Comparison of ENCODE assay signal across 20 cellular contexts in the genomic region with DNA sequence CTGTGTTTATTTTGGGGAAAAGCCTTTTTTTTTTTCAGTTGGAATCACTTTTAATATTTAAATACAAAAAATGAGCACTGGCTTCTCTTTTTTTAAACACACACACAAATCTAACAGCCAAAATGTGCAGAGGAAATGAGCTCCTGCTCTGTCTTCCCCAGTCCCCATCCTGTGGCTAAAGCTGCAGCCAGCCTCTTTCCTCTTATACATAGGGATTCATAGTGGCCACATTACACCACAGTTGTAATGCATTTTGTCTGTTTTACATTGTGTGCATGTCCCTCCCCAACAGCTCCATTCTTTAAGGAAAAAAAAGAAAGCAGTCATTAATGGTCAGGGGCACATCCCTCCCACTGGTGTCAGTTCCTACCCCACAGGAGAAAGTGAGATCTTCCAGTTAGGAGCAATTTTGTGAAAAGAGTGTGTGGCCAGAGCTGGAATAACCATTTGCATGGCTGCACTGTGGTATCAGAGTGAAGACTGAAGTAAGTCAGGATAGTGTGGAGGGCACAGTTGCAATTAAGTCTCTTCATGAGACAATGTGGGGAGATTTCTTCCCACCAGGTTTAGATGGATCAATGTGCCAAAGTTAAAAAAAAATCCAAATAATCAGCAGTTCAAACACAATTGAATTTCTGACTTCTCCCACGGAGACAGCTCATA.
DNase-seq lines count a peak whose midpoint lies in the region; ATAC-seq, FAIRE-seq and TF ChIP-seq lines count a peak whose summit lies in the region.
"Had no signal": no experiment of that assay in that cellular context is flagged by ENCODE, and none has a peak within 500 bp of the region (broad histone marks: within the 10 kb centered on the region; RNA-seq: fewer than 3 reads in every experiment).

No MANE protein-coding gene starts in this region.

- H3K4me1 Mint-ChIP-seq in endodermal cell (peaks cover 6% of the 10 kb centered on the region), nephron progenitor cell (peaks cover 24% of the 10 kb centered on the region)
- H3K4me1 Mint-ChIP-seq in activated naive CD8-positive, alpha-beta T cell treated with anti-CD3 and anti-CD28 coated beads, Interleukin-2, amount 50 U/mL, for 24 hours, result peaks cover 6% of the 10 kb centered on the region

- DNase-seq in HTR-8/SVneo (ENCODE audit: insufficient read length, low spot score), result no peak
- peak; percentile 34 for DNase-seq in NCI-H69 (lab: John Stamatoyannopoulos, UW)
- no peak for DNase-seq in endodermal cell
- DNase-seq in nephron progenitor cell, result no peak
- no peak for DNase-seq in activated naive CD8-positive, alpha-beta T cell treated with anti-CD3 and anti-CD28 coated beads, Interleukin-2, amount 50 U/mL, for 24 hours
- no peak for DNase-seq in NCI-H1694 (lab: John Stamatoyannopoulos, UW)
- DNase-seq in COLO829 (ENCODE audit: low spot score), result no peak
- DNase-seq: CD8-positive, alpha-beta memory T cell; DND-41; GOT3; IMR-90; NCI-H1417 treated with DMSO at 0.1 percent for 48 hours; NCI-H2029; NCI-H774; PC-9; SJCRH30 had no signal

- FAIRE-seq in HTR-8/SVneo (lab: Jason Lieb, UNC), result peak; percentile 20
- FAIRE-seq: GM12891, GM18507 had no signal

- no peak for ATAC-seq in activated naive CD8-positive, alpha-beta T cell treated with anti-CD3 and anti-CD28 coated beads, Interleukin-2, amount 50 U/mL, for 24 hours
- ATAC-seq in HG03025 (IDR thresholded peaks at IDR 0.05; ENCODE audit: low FRiP score, unreplicated experiment), result no peak

- H3K27me3 Mint-ChIP-seq in endodermal cell (ENCODE audit: insufficient read depth) (no peaks in the 10 kb centered on the region), nephron progenitor cell (ENCODE audit: low read depth, poor library complexity) (no peaks in the 10 kb centered on the region)
- H3K27me3 Mint-ChIP-seq in activated naive CD8-positive, alpha-beta T cell treated with anti-CD3 and anti-CD28 coated beads, Interleukin-2, amount 50 U/mL, for 24 hours, result no peaks in the 10 kb centered on the region
- H3K27me3 Mint-ChIP-seq: CD8-positive, alpha-beta memory T cell had no signal

- H3K27ac Mint-ChIP-seq in endodermal cell, result no peak overlapping the region
- peak overlapping the region; percentile 11 for H3K27ac Mint-ChIP-seq in nephron progenitor cell
- no peak overlapping the region for H3K27ac Mint-ChIP-seq in activated naive CD8-positive, alpha-beta T cell treated with anti-CD3 and anti-CD28 coated beads, Interleukin-2, amount 50 U/mL, for 24 hours
- H3K27ac Mint-ChIP-seq: CD8-positive, alpha-beta memory T cell had no signal

- WGBS in endodermal cell (ENCODE audit: insufficient coverage in 1 of 2, insufficient read length in 1 of 2), 2 experiments, result 88 to 95% methylated on average over 1 of the region's 1 CpG

- H3K9ac ChIP-seq in endodermal cell (ENCODE audit: extremely low read depth, low read length, poor library complexity, severe bottlenecking), result no peak overlapping the region
- H3K9ac ChIP-seq: BLaER1 treated with 17β-estradiol and CSF1 and Interleukin-3, amounts not matched to agents 10 nM and 100 nM had no signal

- H3K4me1 ChIP-seq in endodermal cell (ENCODE audit: control insufficient read depth, insufficient read depth, low read length), result no peaks in the 10 kb centered on the region

- H3K9me3 Mint-ChIP-seq in endodermal cell (no peaks in the 10 kb centered on the region), nephron progenitor cell (no peaks in the 10 kb centered on the region)
- no peaks in the 10 kb centered on the region for H3K9me3 Mint-ChIP-seq in activated naive CD8-positive, alpha-beta T cell treated with anti-CD3 and anti-CD28 coated beads, Interleukin-2, amount 50 U/mL, for 24 hours
- H3K9me3 Mint-ChIP-seq: CD8-positive, alpha-beta memory T cell had no signal

- no peak for TF ChIP-seq CTCF in endodermal cell (conservative IDR thresholded peaks at IDR 0.05)
- TF ChIP-seq CTCF in nephron progenitor cell (IDR thresholded peaks at IDR 0.05), result no peak

- H3K27ac ChIP-seq in endodermal cell (ENCODE audit: low read depth, low read length), result peak overlapping the region; percentile 47
- H3K27ac ChIP-seq: BLaER1 treated with 17β-estradiol and CSF1 and Interleukin-3, amounts not matched to agents 10 nM and 100 nM; PC-9; SJCRH30 had no signal

- H3K4me3 Mint-ChIP-seq in endodermal cell, result no peak overlapping the region
- H3K4me3 Mint-ChIP-seq in nephron progenitor cell, result no peak overlapping the region
- no peak overlapping the region for H3K4me3 Mint-ChIP-seq in activated naive CD8-positive, alpha-beta T cell treated with anti-CD3 and anti-CD28 coated beads, Interleukin-2, amount 50 U/mL, for 24 hours
- H3K4me3 Mint-ChIP-seq: CD8-positive, alpha-beta memory T cell had no signal

- H3K27me3 ChIP-seq in endodermal cell (ENCODE audit: control insufficient read depth, insufficient read depth, low read length, poor library complexity, severe bottlenecking), result no peaks in the 10 kb centered on the region
- H3K27me3 ChIP-seq: BLaER1 treated with 17β-estradiol and CSF1 and Interleukin-3, amounts not matched to agents 10 nM and 100 nM; SJCRH30 had no signal

- H3K4me3 ChIP-seq in endodermal cell (ENCODE audit: low read length), result no peak overlapping the region
- H3K4me3 ChIP-seq: BLaER1 treated with 17β-estradiol and CSF1 and Interleukin-3, amounts not matched to agents 10 nM and 100 nM; PC-9; SJCRH30 had no signal

- no peaks in the 10 kb centered on the region for H3K36me3 ChIP-seq in endodermal cell (ENCODE audit: control insufficient read depth, insufficient read depth, low read length)
- H3K36me3 ChIP-seq: SJCRH30 had no signal

- no peaks in the 10 kb centered on the region for H3K36me3 Mint-ChIP-seq in endodermal cell (ENCODE audit: low read depth)
- H3K36me3 Mint-ChIP-seq in nephron progenitor cell (ENCODE audit: low read depth), result no peaks in the 10 kb centered on the region
- H3K36me3 Mint-ChIP-seq in activated naive CD8-positive, alpha-beta T cell treated with anti-CD3 and anti-CD28 coated beads, Interleukin-2, amount 50 U/mL, for 24 hours (ENCODE audit: low read depth), result peaks cover 2% of the 10 kb centered on the region

- no peaks in the 10 kb centered on the region for H3K9me3 ChIP-seq in endodermal cell (ENCODE audit: control insufficient read depth, low read length)
- H3K9me3 ChIP-seq: BLaER1 treated with 17β-estradiol and CSF1 and Interleukin-3, amounts not matched to agents 10 nM and 100 nM; SJCRH30 had no signal
